18 cellular contexts compared by ENCODE assay signal in genomic region chr16:21703589-21704174, GRCh38. TPM values are rescaled to one million over a fixed set of nuclear protein-coding genes. Genes with fewer than 3 reads are reported as not detected.
DNase-seq lines count a peak whose midpoint lies in the region; ATAC-seq, FAIRE-seq and TF ChIP-seq lines count a peak whose summit lies in the region.
"Had no signal": no experiment of that assay in that cellular context is flagged by ENCODE, and none has a peak within 500 bp of the region (broad histone marks: within the 10 kb centered on the region; RNA-seq: fewer than 3 reads in every experiment).

No MANE protein-coding gene starts in this region.

- POLR2A ChIA-PET in RWPE1 (lab: Yijun Ruan, JAX; ENCODE audit: low non-redundant PET), result no interaction called here

- H3K9me3 ChIP-seq in DOHH2 (ENCODE audit: control insufficient read depth, insufficient read depth, low read length), result no peaks in the 10 kb centered on the region
- no peaks in the 10 kb centered on the region for H3K9me3 ChIP-seq in endodermal cell (ENCODE audit: control insufficient read depth, low read length)
- H3K9me3 ChIP-seq: adrenal gland, SJCRH30 had no signal

- no peaks in the 10 kb centered on the region for H3K9me2 ChIP-seq in DOHH2 (replicated peaks; ENCODE audit: control insufficient read depth, low read length)

- no peaks in the 10 kb centered on the region for H4K20me1 ChIP-seq in DOHH2 (ENCODE audit: control insufficient read depth, insufficient read depth, low read depth, low read length)

- no peak overlapping the region for H3K27ac ChIP-seq in DOHH2 (ENCODE audit: low read depth, low read length)
- H3K27ac ChIP-seq in RWPE1, result no peak overlapping the region
- H3K27ac ChIP-seq in endodermal cell (ENCODE audit: low read depth, low read length), result no peak overlapping the region
- H3K27ac ChIP-seq: adrenal gland, SJCRH30 had no signal

- CTCF ChIA-PET in RWPE1 (lab: Yijun Ruan, JAX), result interaction anchor here (0.6 kb wide), 1 partner anchor 916 kb away, joined by 5 read pairs; no protein-coding TSS in a partner anchor

- no peak for TF ChIP-seq CTCF in DOHH2 (IDR thresholded peaks at IDR 0.05; ENCODE audit: low read depth, low read length, poor library complexity, severe bottlenecking)
- no peak for TF ChIP-seq CTCF in RWPE1 (conservative IDR thresholded peaks at IDR 0.05; ENCODE audit: low read depth)
- no peak for TF ChIP-seq CTCF in endodermal cell (conservative IDR thresholded peaks at IDR 0.05)
- no peak for TF ChIP-seq CTCF in D721Med (IDR thresholded peaks at IDR 0.05; ENCODE audit: insufficient read depth, missing control alignments)

- no peak overlapping the region for H3K27ac Mint-ChIP-seq in endodermal cell
- H3K27ac Mint-ChIP-seq: nephron had no signal

- no peaks in the 10 kb centered on the region for H3K36me3 Mint-ChIP-seq in endodermal cell (ENCODE audit: low read depth)

- 87 to 96% methylated on average over 4 to 5 of the region's 5 CpGs for WGBS in endodermal cell (ENCODE audit: insufficient coverage in 1 of 2, insufficient read length in 1 of 2), 2 experiments

- peak; percentile 59 for FAIRE-seq in GM19239 (lab: Jason Lieb, UNC)
- no peak for FAIRE-seq in D721Med (lab: Jason Lieb, UNC)

- H3K4me1 ChIP-seq in DOHH2 (ENCODE audit: control insufficient read depth, low read length) (peaks cover 18% of the 10 kb centered on the region), endodermal cell (ENCODE audit: control insufficient read depth, insufficient read depth, low read length) (no peaks in the 10 kb centered on the region)
- H3K4me1 ChIP-seq: SJCRH30 had no signal

- no peak overlapping the region for H3K9ac ChIP-seq in endodermal cell (ENCODE audit: extremely low read depth, low read length, poor library complexity, severe bottlenecking)

- peak overlapping the region; percentile 29 for H3K4me2 ChIP-seq in DOHH2 (ENCODE audit: low read length)

- peaks cover 7% of the 10 kb centered on the region; the same call in 1 of the 2 replicates for H3F3A ChIP-seq in DOHH2 (ENCODE audit: control insufficient read depth, insufficient read depth)

- no peaks in the 10 kb centered on the region for H3K9me3 Mint-ChIP-seq in endodermal cell
- H3K9me3 Mint-ChIP-seq: nephron had no signal

- H3K4me3 ChIP-seq in DOHH2 (ENCODE audit: low read length) (no peak overlapping the region), endodermal cell (ENCODE audit: low read length) (no peak overlapping the region)
- H3K4me3 ChIP-seq: adrenal gland, SJCRH30 had no signal

- H3K36me3 ChIP-seq in DOHH2 (ENCODE audit: control insufficient read depth, low read length) (no peaks in the 10 kb centered on the region), endodermal cell (ENCODE audit: control insufficient read depth, insufficient read depth, low read length) (no peaks in the 10 kb centered on the region)
- H3K36me3 ChIP-seq: adrenal gland, SJCRH30 had no signal

- DNase-seq in GM19239 (ENCODE audit: insufficient read length, low spot score) (peak; percentile 41), RWPE1 (ENCODE audit: low spot score) (peak; percentile 51), endodermal cell (no peak), D721Med (ENCODE audit: insufficient read length, low spot score) (no peak), OCI-M1 (lab: John Stamatoyannopoulos, UW) (no peak)
- DNase-seq: adrenal gland; NCI-H1930; NCI-H748 treated with DMSO at 0.1 percent for 48 hours; retina; SJCRH30; stimulated activated CD4-positive, alpha-beta T cell treated with anti-CD3 and anti-CD28 coated beads, Interleukin-2, amount 100 ng/mL, for 24 hours; trophoblast cell had no signal

- H3K27me3 ChIP-seq in DOHH2 (ENCODE audit: control insufficient read depth, low read length) (peaks cover 17% of the 10 kb centered on the region), endodermal cell (ENCODE audit: control insufficient read depth, insufficient read depth, low read length, poor library complexity, severe bottlenecking) (no peaks in the 10 kb centered on the region)
- H3K27me3 ChIP-seq: adrenal gland, SJCRH30 had no signal

- ATAC-seq in HG02938 (IDR thresholded peaks at IDR 0.05; ENCODE audit: unreplicated experiment) (peak; percentile 77), HG02571 (IDR thresholded peaks at IDR 0.05; ENCODE audit: unreplicated experiment) (no peak)

- H3K79me2 ChIP-seq in DOHH2 (ENCODE audit: control insufficient read depth, low read length), result no peaks in the 10 kb centered on the region

- no peaks in the 10 kb centered on the region for H3K27me3 Mint-ChIP-seq in endodermal cell (ENCODE audit: insufficient read depth)

- H3K4me1 Mint-ChIP-seq in endodermal cell, result no peaks in the 10 kb centered on the region
- H3K4me1 Mint-ChIP-seq: nephron had no signal

- no peak overlapping the region for H3K4me3 Mint-ChIP-seq in endodermal cell
- H3K4me3 Mint-ChIP-seq: nephron had no signal

RNA-seq across cellular contexts. Expression of gene OTOA, which starts 39.9 kb away (rescaled TPM):
- total RNA-seq in endodermal cell, result under 1 TPM; 0.07 to 0.09 TPM
- polyA plus RNA-seq in endodermal cell (2013, experiment 1 of 2), result 0.18 TPM
- polyA plus RNA-seq in endodermal cell (2013, experiment 2 of 2), result 0.17 TPM
- total RNA-seq: epithelial cell of proximal tubule, SJCRH30 had no signal

RNA-seq across cellular contexts. Expression of gene IGSF6, which starts 51.3 kb away (rescaled TPM):
- total RNA-seq in endodermal cell, result not detected
- not detected for polyA plus RNA-seq in endodermal cell (2013, experiment 1 of 2)
- polyA plus RNA-seq in endodermal cell (2013, experiment 2 of 2), result not detected
- total RNA-seq: chondrocyte, epithelial cell of proximal tubule, SJCRH30 had no signal

Comparison
In these comparisons a context has a peak if more than half of its experiments do, and no peak if none do; other contexts are left out.
1. DNase-seq: peak in GM19239 (single experiment) and RWPE1 (single experiment); none in endodermal cell (single experiment), D721Med (single experiment) and OCI-M1 (single experiment).